ENCODE assay signal across 8 cellular contexts in the genomic region with DNA sequence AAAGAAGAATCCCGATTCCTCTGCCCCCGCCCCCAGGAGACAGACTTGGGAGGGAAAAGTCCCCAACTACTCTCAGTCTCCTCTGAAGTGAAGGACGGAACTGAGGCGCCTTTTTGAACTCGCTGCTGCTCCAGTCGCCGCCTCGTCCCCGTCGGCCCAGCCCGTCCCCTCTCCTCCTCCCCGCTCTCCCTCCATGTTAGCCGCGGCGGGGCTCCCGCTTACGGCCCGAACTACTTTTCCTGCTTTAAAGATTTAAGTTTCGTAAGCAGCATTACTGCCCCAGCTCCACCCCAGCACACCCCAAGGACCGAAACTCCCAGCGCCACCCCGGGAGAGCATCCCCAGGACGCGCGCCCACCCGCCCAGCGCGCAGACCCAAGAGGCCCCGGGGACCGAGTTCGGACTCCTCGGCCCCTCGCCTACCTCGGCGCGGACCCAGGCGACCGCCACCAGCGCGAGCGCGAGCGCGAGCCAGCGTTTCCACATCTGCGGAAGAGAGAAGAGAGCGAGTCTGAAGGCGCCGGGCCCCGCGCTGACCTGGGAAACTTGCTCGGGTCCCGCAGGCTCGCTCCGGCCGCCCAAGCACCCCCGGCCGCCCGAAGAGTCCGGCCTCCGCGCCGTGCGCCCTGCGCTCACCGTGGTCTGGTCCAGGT. TPM values are rescaled to one million over a fixed set of nuclear protein-coding genes. Genes with fewer than 3 reads are reported as not detected.
DNase-seq lines count a peak whose midpoint lies in the region; ATAC-seq and TF ChIP-seq lines count a peak whose summit lies in the region.

No MANE protein-coding gene starts in this region.

- intact Hi-C loops in left cardiac atrium (cut with DNase I) (loop anchor here in 1 of 2 donors (5.0 to 10.0 kb wide), 2 partner anchors 33 to 54 kb away; no protein-coding TSS in a partner anchor), psoas muscle (cut with DNase I) (no loop called here)

- H3K4me1 Mint-ChIP-seq in activated naive CD4-positive, alpha-beta T cell treated with anti-CD3 and anti-CD28 coated beads, Interleukin-2, amount 50 U/mL, for 24 hours, result peaks cover 14% of the 10 kb centered on the region

- H3K27ac ChIP-seq in psoas muscle, result peak overlapping the region; percentile 77

- H3K4me3 ChIP-seq in psoas muscle, result peak overlapping the region; percentile 82

- H3K27ac Mint-ChIP-seq in activated naive CD4-positive, alpha-beta T cell treated with anti-CD3 and anti-CD28 coated beads, Interleukin-2, amount 50 U/mL, for 24 hours, result no peak overlapping the region

- H3K27me3 Mint-ChIP-seq in activated naive CD4-positive, alpha-beta T cell treated with anti-CD3 and anti-CD28 coated beads, Interleukin-2, amount 50 U/mL, for 24 hours, result peaks cover 34% of the 10 kb centered on the region

- H3K9me3 Mint-ChIP-seq in activated naive CD4-positive, alpha-beta T cell treated with anti-CD3 and anti-CD28 coated beads, Interleukin-2, amount 50 U/mL, for 24 hours, result no peaks in the 10 kb centered on the region

- no peaks in the 10 kb centered on the region for H3K36me3 ChIP-seq in psoas muscle (ENCODE audit: insufficient read depth in 1 of 2, low read depth in 1 of 2)

- H3K4me3 Mint-ChIP-seq in activated naive CD4-positive, alpha-beta T cell treated with anti-CD3 and anti-CD28 coated beads, Interleukin-2, amount 50 U/mL, for 24 hours, result peak overlapping the region; percentile 76

- 0 to 1% (median 0%) methylated on average over 46 to 66 of the region's 66 CpGs for WGBS in psoas muscle, 3 donors

- no peaks in the 10 kb centered on the region for H3K36me3 Mint-ChIP-seq in activated naive CD4-positive, alpha-beta T cell treated with anti-CD3 and anti-CD28 coated beads, Interleukin-2, amount 50 U/mL, for 24 hours

- peak; percentile 36 for DNase-seq in GM10248 (ENCODE audit: extremely low spot score)
- peak; percentile 43 for DNase-seq in left cardiac atrium
- peak; percentile 39 to 57 for DNase-seq in psoas muscle
- DNase-seq in MV-4-11 (lab: John Stamatoyannopoulos, UW), result no peak
- no peak for DNase-seq in GM19238 (ENCODE audit: insufficient read length, low spot score)

- no peak for TF ChIP-seq RAD21 in Ishikawa (IDR thresholded peaks at IDR 0.05; ENCODE audit: low read depth)

- H3K27me3 ChIP-seq in psoas muscle (ENCODE audit: insufficient read depth in 3 of 3, low read length in 2 of 3), result peaks cover 0 to 32% (median 8%) of the 10 kb centered on the region in 3 donors

- CTCF ChIA-PET in GM10248 (lab: Yijun Ruan, JAX), result no interaction called here

- H3K9me3 ChIP-seq in psoas muscle, result no peaks in the 10 kb centered on the region

- H3K4me1 ChIP-seq in psoas muscle, result no peaks in the 10 kb centered on the region

- TF ChIP-seq CTCF in GM10248 (IDR thresholded peaks at IDR 0.05; ENCODE audit: control extremely low read depth, extremely low read depth, low read depth, missing control alignments), result no peak
- no peak for TF ChIP-seq CTCF in psoas muscle (IDR thresholded peaks at IDR 0.05)

- no peak for TF ChIP-seq EP300 in Ishikawa (IDR thresholded peaks at IDR 0.05; ENCODE audit: borderline replicate concordance)

- POLR2A ChIA-PET in GM10248 (lab: Yijun Ruan, JAX), result no interaction called here

- peak; percentile 45 to 56 for ATAC-seq in left cardiac atrium
- peak; percentile 45 to 72 (median 56) for ATAC-seq in psoas muscle
- no peak for ATAC-seq in GM21528 (IDR thresholded peaks at IDR 0.05; ENCODE audit: low FRiP score, unreplicated experiment)

TF ChIP-seq in Ishikawa, 13 proteins besides CTCF, POLR2A, EP300 and RAD21:
- no peak for TF ChIP-seq YY1 (IDR thresholded peaks at IDR 0.05; ENCODE audit: low read depth)
- TF ChIP-seq, protein P1, sequence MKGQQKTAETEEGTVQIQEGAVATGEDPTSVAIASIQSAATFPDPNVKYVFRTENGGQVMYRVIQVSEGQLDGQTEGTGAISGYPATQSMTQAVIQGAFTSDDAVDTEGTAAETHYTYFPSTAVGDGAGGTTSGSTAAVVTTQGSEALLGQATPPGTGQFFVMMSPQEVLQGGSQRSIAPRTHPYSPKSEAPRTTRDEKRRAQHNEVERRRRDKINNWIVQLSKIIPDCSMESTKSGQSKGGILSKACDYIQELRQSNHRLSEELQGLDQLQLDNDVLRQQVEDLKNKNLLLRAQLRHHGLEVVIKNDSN (IDR thresholded peaks at IDR 0.05), result 0 out of 2 replicates have a peak, but pooled peaks have one; percentile 5

RNA-seq across cellular contexts. Expression of a gene that starts 0.4 kb away (rescaled TPM):
- total RNA-seq in left cardiac atrium, result 100 to 1,000 TPM; 376 to 503 TPM
- 10 to 100 TPM; 43.9 to 62.6 (median 49.5) TPM for total RNA-seq in psoas muscle
- polyA plus RNA-seq in psoas muscle, result 10 to 100 TPM; 11.9 to 24.2 (median 15.4) TPM

Comparison
In these comparisons a context has a peak if more than half of its experiments do, and no peak if none do; other contexts are left out.
1. DNase-seq: peak in GM10248 (single experiment), left cardiac atrium (single experiment) and psoas muscle (2 of 2); none in MV-4-11 (single experiment) and GM19238 (single experiment).
2. RNA of a gene that starts 0.4 kb away (total RNA-seq): 376 to 503 TPM in left cardiac atrium; 43.9 to 62.6 TPM in psoas muscle; every median in the first group is over 4 times any median in the second.